Comparison of ENCODE assay signal across 8 cellular contexts in genomic region chr6:31614674-31615578, GRCh38. TPM values are rescaled to one million over a fixed set of nuclear protein-coding genes. Genes with fewer than 3 reads are reported as not detected.
DNase-seq lines count a peak whose midpoint lies in the region; ATAC-seq and TF ChIP-seq lines count a peak whose summit lies in the region.

TSS of gene AIF1 (plus strand) at chr6:31615234. CDS start at chr6:31615330, 96 bp downstream.

- no peak for TF ChIP-seq CTCF in adrenal gland (IDR thresholded peaks at IDR 0.05)
- TF ChIP-seq CTCF in foreskin keratinocyte (conservative IDR thresholded peaks at IDR 0.05), result no peak
- no peak for TF ChIP-seq CTCF in RWPE1 (conservative IDR thresholded peaks at IDR 0.05; ENCODE audit: low read depth)

- TF ChIP-seq POLR2A in adrenal gland (IDR thresholded peaks at IDR 0.05), result no peak

- no peak for ATAC-seq in foreskin keratinocyte

- H3K36me3 Mint-ChIP-seq in activated naive CD4-positive, alpha-beta T cell treated with anti-CD3 and anti-CD28 coated beads, Interleukin-2, amount 10 ng/mL, durations not matched to agents 7 days and 5 days, result peaks cover 11% of the 10 kb centered on the region

- no peaks in the 10 kb centered on the region for H3K27me3 ChIP-seq in adrenal gland
- no peaks in the 10 kb centered on the region for H3K27me3 ChIP-seq in foreskin keratinocyte

- peak within 1 kb of the TSS; percentile 85 for H3K27ac Mint-ChIP-seq in activated naive CD4-positive, alpha-beta T cell treated with anti-CD3 and anti-CD28 coated beads, Interleukin-2, amount 10 ng/mL, durations not matched to agents 7 days and 5 days

- peak within 1 kb of the TSS in 1 of 4 donors; percentile 32 for H3K4me3 ChIP-seq in adrenal gland
- H3K4me3 ChIP-seq in urinary bladder (ENCODE audit: low read depth, low read length), result no peak within 1 kb of the TSS

- H3K36me3 ChIP-seq in adrenal gland (replicated peaks in 1 of 2) (no peaks in the 10 kb centered on the region), urinary bladder (ENCODE audit: insufficient read depth) (no peaks in the 10 kb centered on the region)

- H3K9me3 ChIP-seq in adrenal gland (replicated peaks in 1 of 3), result no peaks in the 10 kb centered on the region

- peaks cover 41% of the 10 kb centered on the region for H3K4me1 Mint-ChIP-seq in activated naive CD4-positive, alpha-beta T cell treated with anti-CD3 and anti-CD28 coated beads, Interleukin-2, amount 10 ng/mL, durations not matched to agents 7 days and 5 days

- H3K27me3 Mint-ChIP-seq in activated naive CD4-positive, alpha-beta T cell treated with anti-CD3 and anti-CD28 coated beads, Interleukin-2, amount 10 ng/mL, durations not matched to agents 7 days and 5 days, result peaks cover 7% of the 10 kb centered on the region

- no peak for DNase-seq in activated naive CD4-positive, alpha-beta T cell treated with anti-CD3 and anti-CD28 coated beads, Interleukin-2, amount 10 ng/mL, durations not matched to agents 7 days and 5 days
- no peak for DNase-seq in activated naive CD4-positive, alpha-beta T cell treated with anti-CD3 and anti-CD28 coated beads, Interleukin-2, amount 50 U/mL, for 16 hours
- no peak for DNase-seq in adrenal gland
- DNase-seq in mucosa of gallbladder (ENCODE audit: low spot score), result no peak
- DNase-seq in foreskin keratinocyte, result no peak
- DNase-seq in RWPE1 (ENCODE audit: low spot score), result no peak
- DNase-seq in NCI-H1694 (lab: John Stamatoyannopoulos, UW), result no peak

- H3K27ac ChIP-seq in adrenal gland (peak within 1 kb of the TSS in 2 of 5 donors; percentile 41 to 72), urinary bladder (ENCODE audit: low read depth) (no peak within 1 kb of the TSS), foreskin keratinocyte (no peak within 1 kb of the TSS), RWPE1 (no peak within 1 kb of the TSS)

- WGBS in adrenal gland, 4 donors, result 54 to 73% (median 66%) methylated on average over 7 of the region's 7 CpGs
- WGBS in urinary bladder, result 62% methylated on average over 7 of the region's 7 CpGs

- peak within 1 kb of the TSS; percentile 76 for H3K4me3 Mint-ChIP-seq in activated naive CD4-positive, alpha-beta T cell treated with anti-CD3 and anti-CD28 coated beads, Interleukin-2, amount 10 ng/mL, durations not matched to agents 7 days and 5 days

- intact Hi-C loops in adrenal gland (cut with DNase I), result no loop called here

- POLR2A ChIA-PET in RWPE1 (lab: Yijun Ruan, JAX; ENCODE audit: low non-redundant PET), result no interaction called here

- H3K4me1 ChIP-seq in adrenal gland (replicated peaks in 1 of 2) (peaks cover 0 to 5% of the 10 kb centered on the region in 2 donors), urinary bladder (ENCODE audit: insufficient read depth) (peaks cover 1% of the 10 kb centered on the region), foreskin keratinocyte (no peaks in the 10 kb centered on the region)

- CTCF ChIA-PET in activated naive CD4-positive, alpha-beta T cell treated with anti-CD3 and anti-CD28 coated beads, Interleukin-2, amount 10 ng/mL, durations not matched to agents 7 days and 5 days (lab: Charles Lee), result interaction anchor here (0.7 to 3.5 kb wide), 5 partner anchors 17 to 120 kb away, joined by 3 to 27 read pairs (median 4); partner anchors contain the start of genes ATP6V1G2 and NCR3
- CTCF ChIA-PET in RWPE1 (lab: Yijun Ruan, JAX), result no interaction called here

- no peaks in the 10 kb centered on the region for H3K9me3 Mint-ChIP-seq in activated naive CD4-positive, alpha-beta T cell treated with anti-CD3 and anti-CD28 coated beads, Interleukin-2, amount 10 ng/mL, durations not matched to agents 7 days and 5 days

RNA-seq across cellular contexts. Expression of gene AIF1, which starts in this region (rescaled TPM):
- total RNA-seq in adrenal gland, result 100 to 1,000 TPM in 1 of 8 donors, 10 to 100 TPM in 7; 18.4 to 104 (median 66.3) TPM
- polyA plus RNA-seq in adrenal gland, result 10 to 100 TPM; 61.4 to 81.6 (median 73.0) TPM
- total RNA-seq in mucosa of gallbladder, result 26.8 TPM
- total RNA-seq in urinary bladder, result 42.6 TPM
- 41.7 TPM for polyA plus RNA-seq in urinary bladder
- total RNA-seq in foreskin keratinocyte, result not detected in 2 replicates
- polyA plus RNA-seq in foreskin keratinocyte, result not detected in 2 replicates

Comparison
In these comparisons a context has a peak if more than half of its experiments do, and no peak if none do; other contexts are left out.
1. RNA of gene AIF1 (total RNA-seq): 18.4 to 104 TPM in adrenal gland, 42.6 TPM in urinary bladder (single experiment) and 26.8 TPM in mucosa of gallbladder (single experiment); not detected in foreskin keratinocyte; every median in the first group is over 10 times any median in the second.
2. RNA of gene AIF1 (polyA plus RNA-seq): 61.4 to 81.6 TPM in adrenal gland and 41.7 TPM in urinary bladder (single experiment); not detected in foreskin keratinocyte; every median in the first group is over 10 times any median in the second.